In the genomic region with DNA sequence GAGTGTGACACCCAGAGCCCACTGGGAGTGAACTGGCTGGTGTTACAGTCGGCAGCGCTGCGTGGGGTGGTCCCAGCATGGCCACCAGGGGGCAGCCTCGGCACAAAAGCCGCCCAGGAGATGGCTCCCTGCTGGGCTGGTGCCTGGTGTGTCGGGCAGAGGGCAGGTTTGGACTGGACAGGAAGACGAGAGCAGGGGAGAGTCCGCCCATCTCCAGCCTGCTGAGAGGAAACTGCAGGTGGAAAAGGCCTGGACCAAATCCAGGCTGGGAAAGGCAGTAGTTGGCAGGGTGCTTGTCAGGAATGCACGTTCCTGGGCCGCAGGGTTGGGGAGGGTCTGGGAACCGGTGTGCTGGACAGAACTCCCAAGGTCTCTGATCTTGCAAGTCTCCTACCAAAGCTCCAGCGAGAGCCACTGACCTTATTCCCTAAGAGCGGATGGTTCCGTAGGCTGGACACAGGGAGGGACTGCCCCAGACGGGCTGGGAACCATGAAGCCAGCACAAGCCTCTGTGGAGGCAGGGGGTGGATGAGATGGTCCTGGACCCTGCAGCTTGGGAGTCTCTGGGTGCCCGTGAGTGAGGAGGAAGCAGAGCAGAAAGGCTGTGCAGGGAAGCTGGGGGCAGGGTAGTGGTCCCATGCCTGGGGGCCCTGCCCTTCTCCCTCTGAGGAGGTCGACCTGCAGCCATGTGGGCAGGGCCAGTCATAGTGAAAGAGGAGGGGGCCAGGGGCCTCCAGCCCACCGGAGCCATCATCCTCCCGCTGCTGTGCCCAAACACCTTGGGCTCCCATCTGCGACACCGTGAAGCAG, we compare ENCODE assay signal across 2 cellular contexts.
TF ChIP-seq lines count a peak whose summit lies in the region.

No MANE protein-coding gene starts in this region.

TF ChIP-seq in HEK293T, 16 proteins besides CTCF, POLR2A, EP300 and RAD21:
- TF ChIP-seq FOXM1 (IDR thresholded peaks at IDR 0.05; ENCODE audit: borderline replicate concordance) (no peak), LEF1 (IDR thresholded peaks at IDR 0.05; ENCODE audit: borderline replicate concordance) (0 out of 2 replicates have a peak, but pooled peaks have one; percentile 51)

TF ChIP-seq in H1, 55 proteins besides CTCF, POLR2A, EP300 and RAD21:
- TF ChIP-seq TEAD4 (IDR thresholded peaks at IDR 0.05; ENCODE audit: low read depth, low read length): no peak
- TF ChIP-seq BCL11A (IDR thresholded peaks at IDR 0.05; ENCODE audit: low read depth in 2 of 2, low read length in 2 of 2): no peak
- no peak for TF ChIP-seq RNF2 (IDR thresholded peaks at IDR 0.05; ENCODE audit: borderline replicate concordance, low read depth, low read length, missing control alignments, poor library complexity, severe bottlenecking)
- TF ChIP-seq, protein P1, sequence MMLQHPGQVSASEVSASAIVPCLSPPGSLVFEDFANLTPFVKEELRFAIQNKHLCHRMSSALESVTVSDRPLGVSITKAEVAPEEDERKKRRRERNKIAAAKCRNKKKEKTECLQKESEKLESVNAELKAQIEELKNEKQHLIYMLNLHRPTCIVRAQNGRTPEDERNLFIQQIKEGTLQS (IDR thresholded peaks at IDR 0.05; ENCODE audit: insufficient read depth, low read depth, low read length): no peak
- TF ChIP-seq KDM4A (IDR thresholded peaks at IDR 0.05; ENCODE audit: low read depth, low read length, severe bottlenecking): no peak
- TF ChIP-seq CREB1 (IDR thresholded peaks at IDR 0.05): peak; percentile 55; the same call in 1 of the 2 replicates
- TF ChIP-seq SP2 (IDR thresholded peaks at IDR 0.05; ENCODE audit: low read length): no peak
- TF ChIP-seq CEBPB (IDR thresholded peaks at IDR 0.05; ENCODE audit: low read depth, low read length): no peak
- TF ChIP-seq BACH1 (IDR thresholded peaks at IDR 0.05; ENCODE audit: low read length): peak; percentile 66; the same call in 1 of the 2 replicates
- no peak for TF ChIP-seq HDAC2 (IDR thresholded peaks at IDR 0.05; ENCODE audit: borderline replicate concordance in 1 of 2, low read depth in 2 of 2, low read length in 2 of 2)
